Comparison of ENCODE assay signal across 8 cellular contexts in genomic region chr4:154506253-154506652, GRCh38. TPM values are rescaled to one million over a fixed set of nuclear protein-coding genes. Genes with fewer than 3 reads are reported as not detected.
DNase-seq lines count a peak whose midpoint lies in the region; ATAC-seq, FAIRE-seq and TF ChIP-seq lines count a peak whose summit lies in the region.

No MANE protein-coding gene starts in this region.

- H3K4me3 Mint-ChIP-seq in activated naive CD4-positive, alpha-beta T cell treated with anti-CD3 and anti-CD28 coated beads for 36 hours: no peak overlapping the region

- H3F3A ChIP-seq in OCI-LY1 (ENCODE audit: insufficient read depth, low read length): no peaks in the 10 kb centered on the region

- no peaks in the 10 kb centered on the region for H3K79me2 ChIP-seq in OCI-LY1 (ENCODE audit: insufficient read depth, low read length)
- no peaks in the 10 kb centered on the region for H3K79me2 ChIP-seq in fibroblast of lung (ENCODE audit: control insufficient read depth, insufficient read depth, low read length)

- CTCF ChIA-PET in activated naive CD4-positive, alpha-beta T cell treated with anti-CD3 and anti-CD28 coated beads for 36 hours (lab: Charles Lee): interaction anchor here (0.6 to 1.2 kb wide), 4 partner anchors 9 to 721 kb away, joined by 3 to 4 read pairs (median 3); no protein-coding TSS in a partner anchor

- no peak for ATAC-seq in HG03342 (IDR thresholded peaks at IDR 0.05; ENCODE audit: unreplicated experiment)

- no peak overlapping the region for H3K27ac ChIP-seq in OCI-LY1 (ENCODE audit: low read depth, low read length, poor library complexity, severe bottlenecking)
- H3K27ac ChIP-seq in fibroblast of lung (ENCODE audit: insufficient read depth, low read length): no peak overlapping the region
- H3K27ac ChIP-seq in small intestine (ENCODE audit: low read depth in 1 of 2, low read length in 1 of 2): no peak overlapping the region

- H3K9ac ChIP-seq in OCI-LY1 (ENCODE audit: low read length): no peak overlapping the region
- H3K9ac ChIP-seq in fibroblast of lung (ENCODE audit: insufficient read depth, low read length): no peak overlapping the region

- H3K4me3 ChIP-seq in OCI-LY1 (ENCODE audit: low read depth, low read length, poor library complexity, severe bottlenecking) (no peak overlapping the region), fibroblast of lung (replicated peaks in 1 of 4; ENCODE audit: control extremely low read depth in 1 of 4, insufficient read depth in 1 of 4, low read depth in 3 of 4, low read length in 4 of 4) (no peak overlapping the region), small intestine (ENCODE audit: low read depth in 1 of 2, low read length in 2 of 2) (no peak overlapping the region)

- H3K4me1 Mint-ChIP-seq in activated naive CD4-positive, alpha-beta T cell treated with anti-CD3 and anti-CD28 coated beads for 36 hours (ENCODE audit: low read depth): no peaks in the 10 kb centered on the region

- H3K9me3 ChIP-seq in OCI-LY1 (ENCODE audit: low read length) (no peaks in the 10 kb centered on the region), fibroblast of lung (ENCODE audit: control insufficient read depth, insufficient read depth, low read depth, low read length) (no peaks in the 10 kb centered on the region), small intestine (ENCODE audit: control insufficient read depth, low read depth) (no peaks in the 10 kb centered on the region)

- no peaks in the 10 kb centered on the region for H4K20me1 ChIP-seq in OCI-LY1 (ENCODE audit: insufficient read depth, low read length)
- H4K20me1 ChIP-seq in fibroblast of lung (ENCODE audit: control insufficient read depth, extremely low read depth, insufficient read depth, low read length): no peaks in the 10 kb centered on the region

- no peak overlapping the region for H3K4me2 ChIP-seq in OCI-LY1 (ENCODE audit: low read length)
- H3K4me2 ChIP-seq in fibroblast of lung (ENCODE audit: extremely low read depth, insufficient read depth, low read length): no peak overlapping the region

- WGBS in small intestine, 3 donors: 10 to 17% (median 14%) methylated on average over 2 of the region's 2 CpGs

- no peaks in the 10 kb centered on the region for H3K36me3 ChIP-seq in OCI-LY1 (ENCODE audit: insufficient read depth, low read length)
- no peaks in the 10 kb centered on the region for H3K36me3 ChIP-seq in fibroblast of lung (ENCODE audit: control insufficient read depth, insufficient read depth, low read length)
- H3K36me3 ChIP-seq in small intestine (ENCODE audit: control insufficient read depth in 2 of 2, insufficient read depth in 2 of 2, low read length in 2 of 2): no peaks in the 10 kb centered on the region

- H3K36me3 Mint-ChIP-seq in activated naive CD4-positive, alpha-beta T cell treated with anti-CD3 and anti-CD28 coated beads for 36 hours (ENCODE audit: low read depth): no peaks in the 10 kb centered on the region

- FAIRE-seq in small intestine (lab: Jason Lieb, UNC): no peak

- no peak overlapping the region for H3K27ac Mint-ChIP-seq in activated naive CD4-positive, alpha-beta T cell treated with anti-CD3 and anti-CD28 coated beads for 36 hours

- peak; percentile 58 for DNase-seq in Ammon's horn (ENCODE audit: low spot score)
- peak; percentile 42 for DNase-seq in GM20000 (ENCODE audit: low spot score)
- peak; percentile 9 to 60 for DNase-seq in fibroblast of lung (ENCODE audit: low read depth in 2 of 2)
- DNase-seq in small intestine: peak; percentile 16
- no peak for DNase-seq in activated naive CD4-positive, alpha-beta T cell treated with anti-CD3 and anti-CD28 coated beads for 36 hours
- no peak for DNase-seq in NCI-H128 (lab: John Stamatoyannopoulos, UW; ENCODE audit: unreplicated experiment)

- H3K27me3 Mint-ChIP-seq in activated naive CD4-positive, alpha-beta T cell treated with anti-CD3 and anti-CD28 coated beads for 36 hours (ENCODE audit: low read depth): peaks cover 31% of the 10 kb centered on the region

- no peaks in the 10 kb centered on the region for H3K9me2 ChIP-seq in OCI-LY1 (ENCODE audit: low read depth, low read length)

- H3K9me3 Mint-ChIP-seq in activated naive CD4-positive, alpha-beta T cell treated with anti-CD3 and anti-CD28 coated beads for 36 hours: no peaks in the 10 kb centered on the region

- intact Hi-C loops in activated naive CD4-positive, alpha-beta T cell treated with anti-CD3 and anti-CD28 coated beads for 36 hours (cut with micrococcal nuclease): loop anchor here (1.0 to 2.0 kb wide), 3 partner anchors 89 to 719 kb away; no protein-coding TSS in a partner anchor

- H2AFZ ChIP-seq in OCI-LY1 (ENCODE audit: low read length) (no peak overlapping the region), fibroblast of lung (ENCODE audit: low read length) (no peak overlapping the region)

- H3K27me3 ChIP-seq in OCI-LY1 (ENCODE audit: insufficient read depth, low read length) (0 out of 2 replicates have a peak, but pooled peaks cover 2% of the 10 kb centered on the region), fibroblast of lung (ENCODE audit: control insufficient read depth, insufficient read depth, low read length) (no peaks in the 10 kb centered on the region), small intestine (ENCODE audit: control insufficient read depth in 2 of 2, insufficient read depth in 2 of 2, low read length in 2 of 2) (peaks cover 2 to 6% of the 10 kb centered on the region in 2 donors)

- TF ChIP-seq CTCF in GM20000 (IDR thresholded peaks at IDR 0.05; ENCODE audit: extremely low read depth, missing control alignments) (peak; percentile 11), OCI-LY1 (IDR thresholded peaks at IDR 0.05; ENCODE audit: low read length) (peak; percentile 61), fibroblast of lung (conservative IDR thresholded peaks at IDR 0.05 in 1 of 2, IDR thresholded peaks at IDR 0.05 in 1 of 2; ENCODE audit: low read depth in 1 of 2, low read length in 2 of 2) (peak; percentile 34 to 48)

- H3K4me1 ChIP-seq in OCI-LY1 (ENCODE audit: insufficient read depth, low read length, severe bottlenecking) (no peaks in the 10 kb centered on the region), fibroblast of lung (ENCODE audit: control insufficient read depth, extremely low read depth, insufficient read depth, low read length) (no peaks in the 10 kb centered on the region), small intestine (ENCODE audit: control insufficient read depth in 2 of 2, insufficient read depth in 1 of 2, low read depth in 1 of 2, low read length in 1 of 2) (no peaks in the 10 kb centered on the region)

RNA-seq across cellular contexts. Expression of gene DCHS2, which starts 14.7 kb away (rescaled TPM):
- total RNA-seq in fibroblast of lung: under 0.01 TPM in 1 of 2 replicates, not detected in the other
- polyA plus RNA-seq in fibroblast of lung: not detected in 2 replicates
- not detected in 2 replicates for polyA plus RNA-seq in fibroblast of lung (2012)
- polyA minus RNA-seq in fibroblast of lung (ENCODE audit: low replicate concordance): not detected in 2 replicates
- polyA plus RNA-seq in small intestine: under 1 TPM in 1 of 3 donors, not detected in 2; 0.10 TPM
- not detected for total RNA-seq in activated naive CD4-positive, alpha-beta T cell treated with anti-CD3 and anti-CD28 coated beads for 36 hours

RNA-seq across cellular contexts. Expression of gene PLRG1, which starts 43.9 kb away (rescaled TPM):
- 72.5 and 73.4 TPM in 2 replicates for total RNA-seq in fibroblast of lung
- 101 and 123 TPM in 2 replicates for polyA plus RNA-seq in fibroblast of lung
- polyA plus RNA-seq in fibroblast of lung (2012): 60.3 and 79.4 TPM in 2 replicates
- 42.0 and 55.7 TPM in 2 replicates for polyA minus RNA-seq in fibroblast of lung (ENCODE audit: low replicate concordance)
- polyA plus RNA-seq in small intestine: 10 to 100 TPM; 41.8 to 47.0 (median 44.4) TPM
- 100 to 1,000 TPM; 113 to 116 TPM for total RNA-seq in activated naive CD4-positive, alpha-beta T cell treated with anti-CD3 and anti-CD28 coated beads for 36 hours

RNA-seq across cellular contexts. Expression of gene FGB, which starts 56.6 kb away (rescaled TPM):
- total RNA-seq in fibroblast of lung: not detected in 2 replicates
- polyA plus RNA-seq in fibroblast of lung (not detected in 2 replicates), small intestine (under 1 TPM in 1 of 3 donors, not detected in 2; 0.34 TPM)
- not detected in 2 replicates for polyA plus RNA-seq in fibroblast of lung (2012)
- not detected in 2 replicates for polyA minus RNA-seq in fibroblast of lung (ENCODE audit: low replicate concordance)
- not detected for total RNA-seq in activated naive CD4-positive, alpha-beta T cell treated with anti-CD3 and anti-CD28 coated beads for 36 hours

Comparison
In these comparisons a context has a peak if more than half of its experiments do, and no peak if none do; other contexts are left out.
1. DNase-seq: peak in Ammon's horn (single experiment), GM20000 (single experiment), fibroblast of lung (2 of 2) and small intestine (single experiment); none in activated naive CD4-positive, alpha-beta T cell treated with anti-CD3 and anti-CD28 coated beads for 36 hours (single experiment) and NCI-H128 (single experiment).
2. CTCF ChIP-seq: peak in every context shown above with its lines; median percentile 61 in OCI-LY1; 41 in fibroblast of lung; 11 in GM20000.